In the genomic region with DNA sequence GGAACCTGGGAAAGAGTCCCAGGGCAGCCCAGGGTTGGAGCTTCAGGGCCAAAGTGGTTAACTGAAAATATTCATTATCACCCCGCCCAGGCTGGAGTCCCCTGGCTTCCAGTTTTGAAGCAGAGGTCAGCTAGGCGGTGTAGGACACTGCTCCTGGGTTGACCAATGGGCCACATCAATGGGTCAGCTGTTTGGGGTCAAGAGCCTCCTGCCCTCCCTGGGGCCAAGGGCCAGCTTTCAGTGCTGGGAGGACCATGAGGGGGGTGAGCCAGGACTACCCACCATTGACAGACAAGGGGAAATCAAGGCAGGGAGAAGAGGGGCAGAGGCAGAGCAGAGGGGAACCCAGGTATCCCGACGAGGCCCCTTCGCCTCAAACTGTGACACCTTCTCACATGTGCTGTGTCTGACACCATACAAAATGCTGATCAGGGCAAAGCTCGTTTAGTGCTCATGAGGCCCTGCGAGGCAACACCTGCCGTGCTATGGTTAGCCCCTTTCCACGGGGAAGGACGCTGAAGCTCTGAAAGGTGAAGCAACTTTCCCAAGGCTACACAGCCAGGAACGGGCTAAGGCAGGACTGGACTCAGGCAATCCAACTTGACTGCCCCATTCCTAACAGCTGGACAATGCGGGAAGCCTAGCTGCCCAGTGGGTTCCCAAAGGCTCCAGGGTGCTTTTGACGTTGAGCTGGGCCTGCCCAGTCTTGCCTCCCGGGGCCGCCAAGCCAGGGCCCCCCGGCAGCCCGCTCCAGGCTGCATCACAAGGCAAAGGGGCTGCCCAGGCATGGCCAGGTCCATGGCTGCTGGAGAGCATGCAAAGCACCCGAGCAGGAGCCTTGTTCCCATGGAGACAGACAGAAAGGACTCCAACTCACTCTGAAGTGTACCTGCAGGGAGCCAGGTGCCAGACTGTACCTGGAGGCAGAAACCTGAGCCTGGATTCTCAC, we compare ENCODE assay signal across 8 cellular contexts. TPM values are rescaled to one million over a fixed set of nuclear protein-coding genes. Genes with fewer than 3 reads are reported as not detected.
DNase-seq lines count a peak whose midpoint lies in the region; ATAC-seq and TF ChIP-seq lines count a peak whose summit lies in the region.

No MANE protein-coding gene starts in this region.

- no peaks in the 10 kb centered on the region for H3K36me3 ChIP-seq in mesendoderm (ENCODE audit: control insufficient read depth, insufficient read depth, low read length)

- no peak overlapping the region for H2BK15ac ChIP-seq in mesendoderm (replicated peaks; ENCODE audit: low read depth)

- no peak overlapping the region for H2AK5ac ChIP-seq in mesendoderm (ENCODE audit: low read length)

- H3K27ac Mint-ChIP-seq in HFFc6 = peak overlapping the region; percentile 64
- peak overlapping the region; percentile 73 for H3K27ac Mint-ChIP-seq in activated naive CD8-positive, alpha-beta T cell treated with anti-CD3 and anti-CD28 coated beads for 36 hours

- CTCF ChIA-PET in AG04449 (lab: Yijun Ruan, JAX) = interaction anchor here (0.6 to 9.4 kb wide), 9 partner anchors 9 to 480 kb away, joined by 3 to 62 read pairs (median 4); no protein-coding TSS in a partner anchor

- POLR2A ChIA-PET in AG04449 (lab: Yijun Ruan, JAX) = interaction anchor here (0.8 to 1.6 kb wide), 4 partner anchors 9 to 31 kb away, joined by 3 to 7 read pairs (median 5); no protein-coding TSS in a partner anchor

- no peak overlapping the region for H4K5ac ChIP-seq in mesendoderm (ENCODE audit: low read length)

- no peak overlapping the region for H3K9ac ChIP-seq in mesendoderm (ENCODE audit: low read length)

- H3K4me3 ChIP-seq in AG04449 (ENCODE audit: low read depth, low read length) = peak overlapping the region; percentile 60; the same call in 1 of the 2 replicates
- no peak overlapping the region for H3K4me3 ChIP-seq in mesendoderm (ENCODE audit: low read length)

- H3K4me3 Mint-ChIP-seq in HFFc6 = peak overlapping the region; percentile 94
- peak overlapping the region; percentile 90 for H3K4me3 Mint-ChIP-seq in activated naive CD8-positive, alpha-beta T cell treated with anti-CD3 and anti-CD28 coated beads for 36 hours

- H2BK5ac ChIP-seq in mesendoderm (ENCODE audit: low read length) = no peak overlapping the region

- H3K4ac ChIP-seq in mesendoderm (ENCODE audit: low read depth, low read length) = no peak overlapping the region

- TF ChIP-seq CTCF in AG04449 (IDR thresholded peaks at IDR 0.05; ENCODE audit: insufficient read depth, low read length, missing control alignments) = no peak
- TF ChIP-seq CTCF in HFFc6 (IDR thresholded peaks at IDR 0.05) = no peak

- H3K56ac ChIP-seq in mesendoderm (ENCODE audit: low read length) = no peak overlapping the region

- no peaks in the 10 kb centered on the region for H3K79me2 ChIP-seq in mesendoderm (ENCODE audit: control insufficient read depth, insufficient read depth, low read length)

- H3K4me1 Mint-ChIP-seq in HFFc6 (ENCODE audit: low read depth) = peaks cover 76% of the 10 kb centered on the region
- H3K4me1 Mint-ChIP-seq in activated naive CD8-positive, alpha-beta T cell treated with anti-CD3 and anti-CD28 coated beads for 36 hours = peaks cover 60% of the 10 kb centered on the region

- no peak for DNase-seq in AG04449 (ENCODE audit: low read depth, low spot score)
- no peak for DNase-seq in HFFc6
- DNase-seq in activated naive CD8-positive, alpha-beta T cell treated with anti-CD3 and anti-CD28 coated beads for 36 hours = no peak
- peak; percentile 92 for DNase-seq in mesendoderm
- DNase-seq in H4 (ENCODE audit: low spot score) = no peak
- DNase-seq in MV-4-11 (lab: John Stamatoyannopoulos, UW) = no peak

- H3K4me1 ChIP-seq in mesendoderm (ENCODE audit: control insufficient read depth, low read depth, low read length) = peaks cover 7% of the 10 kb centered on the region

- no peak overlapping the region for H3K27ac ChIP-seq in mesendoderm (ENCODE audit: low read depth, low read length)

- no CpG with 5 or more reads among the region's 18 CpGs for WGBS in mesendoderm (ENCODE audit: extremely low coverage, insufficient coverage, low lambda C conversion rate)

- no peaks in the 10 kb centered on the region for H3K79me1 ChIP-seq in mesendoderm (ENCODE audit: low read length)

- no peak overlapping the region for H4K8ac ChIP-seq in mesendoderm (ENCODE audit: low read depth, low read length)

- no peak overlapping the region for H2BK120ac ChIP-seq in mesendoderm (ENCODE audit: low read depth, low read length)

- peaks cover 6% of the 10 kb centered on the region; the same call in 1 of the 2 replicates for H3K36me3 Mint-ChIP-seq in HFFc6 (ENCODE audit: low read depth)
- peaks cover 10% of the 10 kb centered on the region for H3K36me3 Mint-ChIP-seq in activated naive CD8-positive, alpha-beta T cell treated with anti-CD3 and anti-CD28 coated beads for 36 hours

- H3K18ac ChIP-seq in mesendoderm (ENCODE audit: low read length) = no peak overlapping the region

- no peak overlapping the region for H3K23ac ChIP-seq in mesendoderm (ENCODE audit: low read length)

- no peak overlapping the region for H3K4me2 ChIP-seq in mesendoderm (ENCODE audit: low read length)

- H3K9me3 Mint-ChIP-seq in HFFc6 = no peaks in the 10 kb centered on the region
- H3K9me3 Mint-ChIP-seq in activated naive CD8-positive, alpha-beta T cell treated with anti-CD3 and anti-CD28 coated beads for 36 hours = no peaks in the 10 kb centered on the region

- ATAC-seq in GM21529 (IDR thresholded peaks at IDR 0.05; ENCODE audit: unreplicated experiment) (no peak), GM19324 (IDR thresholded peaks at IDR 0.05; ENCODE audit: low FRiP score, unreplicated experiment) (no peak)

- H3K27me3 Mint-ChIP-seq in HFFc6 (ENCODE audit: insufficient read depth) = no peaks in the 10 kb centered on the region; the same call in 1 of the 2 replicates
- H3K27me3 Mint-ChIP-seq in activated naive CD8-positive, alpha-beta T cell treated with anti-CD3 and anti-CD28 coated beads for 36 hours = no peaks in the 10 kb centered on the region

- no peaks in the 10 kb centered on the region for H3K27me3 ChIP-seq in mesendoderm (ENCODE audit: insufficient read depth, low read length, poor library complexity)

RNA-seq across cellular contexts. Expression of a gene that starts 2.0 kb away (rescaled TPM):
- total RNA-seq in HFFc6 (2021; fragmentation: NEBNext Ultra II Directional; extraction: Animal tissue kit (Norgen Biotek cat#: 25700)) = 10 to 100 TPM; 14.8 to 20.4 (median 16.3) TPM
- 10 to 100 TPM; 38.0 to 38.8 TPM for total RNA-seq in activated naive CD8-positive, alpha-beta T cell treated with anti-CD3 and anti-CD28 coated beads for 36 hours
- 0.34 TPM for polyA plus RNA-seq in mesendoderm (2013, experiment 1 of 2)
- polyA plus RNA-seq in mesendoderm (2013, experiment 2 of 2) = 0.31 TPM
- 0.75 and 1.4 TPM in 2 replicates for total RNA-seq in H4 (2014; rRNA removed; shearing (Covaris generic))

RNA-seq across cellular contexts. Expression of a gene that starts 20.4 kb away (rescaled TPM):
- 10 to 100 TPM; 38.7 to 47.2 (median 43.8) TPM for total RNA-seq in HFFc6 (2021; fragmentation: NEBNext Ultra II Directional; extraction: Animal tissue kit (Norgen Biotek cat#: 25700))
- 10 to 100 TPM; 57.9 to 60.7 TPM for total RNA-seq in activated naive CD8-positive, alpha-beta T cell treated with anti-CD3 and anti-CD28 coated beads for 36 hours
- 71.4 TPM for polyA plus RNA-seq in mesendoderm (2013, experiment 1 of 2)
- polyA plus RNA-seq in mesendoderm (2013, experiment 2 of 2) = 69.3 TPM
- total RNA-seq in H4 (2014; rRNA removed; shearing (Covaris generic)) = 74.4 and 79.7 TPM in 2 replicates
